ENCODE assay signal across 8 cellular contexts in the genomic region with DNA sequence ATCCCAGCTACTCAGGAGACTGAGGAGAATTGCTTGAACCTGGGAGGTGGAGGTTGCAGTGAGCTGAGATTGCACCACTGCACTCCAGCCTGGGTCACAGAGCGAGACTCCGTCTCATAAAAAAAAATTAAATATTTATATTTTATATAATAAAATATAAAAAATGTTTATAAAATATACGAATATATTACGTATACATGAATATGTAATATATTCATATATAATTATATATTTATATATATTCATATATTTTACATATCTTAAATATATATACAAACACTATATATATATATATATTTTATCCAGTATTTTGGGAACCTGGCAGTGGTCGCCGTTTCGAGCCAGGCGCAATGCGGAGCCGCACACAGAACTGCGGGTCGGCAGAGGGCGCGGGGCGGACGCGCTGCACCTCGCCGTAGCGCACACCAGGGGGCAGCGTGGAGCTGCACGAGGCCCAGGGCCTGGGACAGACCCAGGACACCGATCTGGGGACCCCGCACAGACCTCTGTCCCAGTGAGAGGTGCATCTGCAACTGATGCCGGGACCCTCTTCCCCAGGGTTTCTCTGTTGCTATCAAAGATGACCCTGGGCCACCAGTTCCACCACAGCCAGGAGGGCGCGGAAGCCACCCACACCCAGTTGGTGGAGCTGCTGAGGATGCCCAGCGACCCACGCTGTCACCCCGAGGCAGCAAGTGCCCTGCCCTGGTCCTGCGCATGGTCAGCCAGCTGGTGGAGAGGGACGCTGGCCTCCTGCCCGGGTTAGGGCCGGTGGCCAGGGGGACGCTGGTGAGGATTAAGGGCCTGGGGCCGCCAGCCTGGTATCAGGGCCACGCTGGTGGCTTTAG. TPM values are rescaled to one million over a fixed set of nuclear protein-coding genes. Genes with fewer than 3 reads are reported as not detected.
DNase-seq lines count a peak whose midpoint lies in the region; ATAC-seq and TF ChIP-seq lines count a peak whose summit lies in the region.

No MANE protein-coding gene starts in this region.

- ATAC-seq in GM19351 (IDR thresholded peaks at IDR 0.05; ENCODE audit: unreplicated experiment) (peak; percentile 90), HG03571 (IDR thresholded peaks at IDR 0.05; ENCODE audit: unreplicated experiment) (no peak)

- H3K27me3 Mint-ChIP-seq in neural crest cell (ENCODE audit: low read depth) (no peaks in the 10 kb centered on the region), type B pancreatic cell (no peaks in the 10 kb centered on the region)

- H3K4me1 ChIP-seq in esophagus muscularis mucosa, result peaks cover 10 to 24% (median 17%) of the 10 kb centered on the region in 4 donors

- peaks cover 0 to 14% (median 3%) of the 10 kb centered on the region in 4 donors for H3K36me3 ChIP-seq in esophagus muscularis mucosa

- H3K27me3 ChIP-seq in esophagus muscularis mucosa, result peaks cover 0 to 11% (median 0%) of the 10 kb centered on the region in 4 donors

- H3K4me3 ChIP-seq in esophagus muscularis mucosa, result no peak overlapping the region

- no peak for TF ChIP-seq EP300 in esophagus muscularis mucosa (IDR thresholded peaks at IDR 0.05)

- H3K4me3 Mint-ChIP-seq in neural crest cell (no peak overlapping the region), type B pancreatic cell (no peak overlapping the region)

- 23% methylated on average over 25 of the region's 37 CpGs for WGBS in esophagus muscularis mucosa

- H3K9me3 ChIP-seq in esophagus muscularis mucosa, result no peaks in the 10 kb centered on the region

- H3K9me3 Mint-ChIP-seq in neural crest cell (no peaks in the 10 kb centered on the region), type B pancreatic cell (no peaks in the 10 kb centered on the region)

- H3K4me1 Mint-ChIP-seq in neural crest cell (peaks cover 8% of the 10 kb centered on the region), type B pancreatic cell (ENCODE audit: unreplicated experiment) (peaks cover 4% of the 10 kb centered on the region)

- H3K36me3 Mint-ChIP-seq in neural crest cell (ENCODE audit: low read depth), result peaks cover 2% of the 10 kb centered on the region
- H3K36me3 Mint-ChIP-seq in type B pancreatic cell, result peaks cover 7% of the 10 kb centered on the region

- TF ChIP-seq POLR2A in esophagus muscularis mucosa (IDR thresholded peaks at IDR 0.05; ENCODE audit: low read depth), result no peak

- intact Hi-C loops in esophagus muscularis mucosa (cut with DNase I), result loop anchor here (5.0 kb wide), 1 partner anchor 289 kb away; no protein-coding TSS in a partner anchor

- TF ChIP-seq CTCF in C4-2B (conservative IDR thresholded peaks at IDR 0.05), result peak; percentile 89
- peak; percentile 75 to 91 (median 83) for TF ChIP-seq CTCF in esophagus muscularis mucosa (IDR thresholded peaks at IDR 0.05)
- TF ChIP-seq CTCF in neural crest cell (conservative IDR thresholded peaks at IDR 0.05), result peak; percentile 90
- TF ChIP-seq CTCF in type B pancreatic cell (conservative IDR thresholded peaks at IDR 0.05), result peak; percentile 97

- H3K27ac Mint-ChIP-seq in neural crest cell (ENCODE audit: unreplicated experiment), result no peak overlapping the region
- H3K27ac Mint-ChIP-seq in type B pancreatic cell, result no peak overlapping the region

- DNase-seq in NAMALWA (ENCODE audit: low spot score) (peak; percentile 72), esophagus muscularis mucosa (ENCODE audit: extremely low spot score) (no peak), neural crest cell (ENCODE audit: low read depth, low spot score) (peak; percentile 85), type B pancreatic cell (ENCODE audit: extremely low spot score, unreplicated experiment) (no peak)
- DNase-seq in activated CD8-positive, alpha-beta memory T cell treated with anti-CD3 and anti-CD28 coated beads, Interleukin-2, amount 50 U/mL, for 4 hours, result peak; percentile 67

- H3K27ac ChIP-seq in C4-2B (no peak overlapping the region), esophagus muscularis mucosa (replicated peaks in 1 of 4) (no peak overlapping the region)

RNA-seq across cellular contexts. Expression of a gene that starts 22.7 kb away (rescaled TPM):
- 10 to 100 TPM; 25.7 to 37.3 (median 31.5) TPM for total RNA-seq in esophagus muscularis mucosa
- 31.2 and 37.6 TPM in 2 replicates for total RNA-seq in neural crest cell
- total RNA-seq in type B pancreatic cell (ENCODE audit: low replicate concordance), result 36.9 and 53.2 TPM in 2 replicates

Comparison
In these comparisons a context has a peak if more than half of its experiments do, and no peak if none do; other contexts are left out.
1. DNase-seq: peak in NAMALWA (single experiment), activated CD8-positive, alpha-beta memory T cell treated with anti-CD3 and anti-CD28 coated beads, Interleukin-2, amount 50 U/mL, for 4 hours (single experiment) and neural crest cell (single experiment); none in esophagus muscularis mucosa (single experiment) and type B pancreatic cell (single experiment).
2. Peak in every context shown above with its lines, with median percentiles within 50 percentile points of each other: CTCF ChIP-seq.